In genomic region chr20:44431502-44432234, GRCh38 we compare ENCODE assay signal across 29 cellular contexts. TPM values are rescaled to one million over a fixed set of nuclear protein-coding genes. Genes with fewer than 3 reads are reported as not detected.
A peak's percentile ranks its signal among the peaks of the same experiment; 100 is the strongest.
DNase-seq lines count a peak whose midpoint lies in the region; FAIRE-seq and TF ChIP-seq lines count a peak whose summit lies in the region.
"Had no signal": no experiment of that assay in that cellular context is flagged by ENCODE, and none has a peak within 500 bp of the region (broad histone marks: within the 10 kb centered on the region; RNA-seq: fewer than 3 reads in every experiment).

No MANE protein-coding gene starts in this region.

- H3K4me1 ChIP-seq in Caco-2, result peaks cover 19% of the 10 kb centered on the region
- peaks cover 0 to 2% of the 10 kb centered on the region in 2 donors for H3K4me1 ChIP-seq in neuronal stem cell (ENCODE audit: control insufficient read depth in 2 of 2, insufficient read depth in 1 of 2, low read depth in 1 of 2, low read length in 2 of 2)
- H3K4me1 ChIP-seq in stomach, result no peaks in the 10 kb centered on the region
- H3K4me1 ChIP-seq: BLaER1, heart left ventricle, lower lobe of right lung, spleen, thyroid gland had no signal

- no peak overlapping the region for H3K27ac ChIP-seq in neuronal stem cell (replicated peaks; ENCODE audit: low read length)
- no peak overlapping the region for H3K27ac ChIP-seq in stomach
- H3K27ac ChIP-seq: BLaER1, cardiac muscle cell, heart left ventricle, lower lobe of right lung, spleen, thyroid gland had no signal

- H2BK12ac ChIP-seq in neuronal stem cell (ENCODE audit: low read length), result no peak overlapping the region

- H3K79me1 ChIP-seq in neuronal stem cell (ENCODE audit: low read depth, low read length), result no peaks in the 10 kb centered on the region

- no peak overlapping the region for H4K91ac ChIP-seq in neuronal stem cell (ENCODE audit: low read depth, low read length, poor library complexity)

- H3K4me3 ChIP-seq in Caco-2 (ENCODE audit: low read depth, low read length), result no peak overlapping the region
- H3K4me3 ChIP-seq in fibroblast of pulmonary artery (replicated peaks; ENCODE audit: low read depth, low read length), result no peak overlapping the region
- H3K4me3 ChIP-seq in neuronal stem cell (ENCODE audit: low read length in 2 of 2), result no peak overlapping the region
- H3K4me3 ChIP-seq in foreskin fibroblast (ENCODE audit: low read depth in 1 of 2, low read length in 2 of 2), result no peak overlapping the region
- H3K4me3 ChIP-seq in stomach, result no peak overlapping the region
- H3K4me3 ChIP-seq: BLaER1, cardiac muscle cell, heart left ventricle, lower lobe of right lung, spleen, thyroid gland had no signal

- DNase-seq in Caco-2 (peak in 1 of 2 experiments; percentile 45), RPMI7951 (ENCODE audit: low read depth) (peak; percentile 26), fibroblast of pulmonary artery (ENCODE audit: low read depth) (peak; percentile 7), neuronal stem cell (ENCODE audit: low spot score) (no peak), GM12891 (ENCODE audit: insufficient read length, low spot score) (no peak), foreskin fibroblast (no peak), stomach (no peak), activated gamma-delta T cell treated with Interleukin-2 at 50 U/mL for 16 hours (no peak)
- DNase-seq: activated CD4-positive, alpha-beta T cell treated with anti-CD3 and anti-CD28 coated beads for 1 hour; activated CD8-positive, alpha-beta T cell treated with anti-CD3 and anti-CD28 coated beads, Interleukin-2, amount 10 ng/mL, durations not matched to agents 7 days and 5 days; amniotic stem cell; HCEC 1CT; KBM-7; lower lobe of right lung; NCI-H1694 treated with DMSO at 0.1 percent for 48 hours; NCI-H774; OCI-M1; SIG-M5; spleen; stimulated activated CD4-positive, alpha-beta T cell treated with anti-CD3 and anti-CD28 coated beads, Interleukin-4, amount 100 ng/mL, for 24 hours; stimulated activated naive CD8-positive, alpha-beta T cell treated with anti-CD3 and anti-CD28 coated beads, Interleukin-15, Interleukin-2, amounts not matched to agents 100 U/mL and 50 U/mL, for 24 hours; thyroid gland had no signal

- intact Hi-C loops in Caco-2 (cut with micrococcal nuclease; ENCODE audit: unreplicated experiment), result no loop called here
- intact Hi-C loops in stomach (cut with DNase I; ENCODE audit: low total_unique reads), result no loop called here

- no peak for FAIRE-seq in GM12891 (lab: Jason Lieb, UNC)
- FAIRE-seq: A204.1, D721Med, endothelial cell of umbilical vein had no signal

- POLR2A ChIA-PET in Caco-2 (lab: Charles Lee), result no interaction called here

- TF ChIP-seq EP300 in stomach (IDR thresholded peaks at IDR 0.05), result no peak

- H3K4me3 Mint-ChIP-seq in Caco-2 (ENCODE audit: unreplicated experiment), result no peak overlapping the region
- H3K4me3 Mint-ChIP-seq: activated CD8-positive, alpha-beta T cell treated with anti-CD3 and anti-CD28 coated beads, Interleukin-2, amount 10 ng/mL, durations not matched to agents 7 days and 5 days; dendritic cell treated with granulocyte-macrophage colony-stimulating factor and Interleukin-4, amounts not matched to agents 40 ng/mL and 50 ng/mL, for 4 days had no signal

- peak overlapping the region; percentile 74 for H3K23ac ChIP-seq in neuronal stem cell (ENCODE audit: low read depth, low read length, poor library complexity)

- CTCF ChIA-PET in Caco-2 (lab: Charles Lee), result interaction anchor here (0.6 kb wide), 4 partner anchors 24 to 1339 kb away, joined by 3 to 5 read pairs (median 4); no protein-coding TSS in a partner anchor

- BruUV-seq in Caco-2 (replicated peaks; lab: Mats Ljungman, UMichigan), result no TSS peak

- no peak overlapping the region for H2AFZ ChIP-seq in neuronal stem cell (ENCODE audit: low read length)

- TF ChIP-seq CTCF in Caco-2 (IDR thresholded peaks at IDR 0.05; ENCODE audit: insufficient read depth in 1 of 2, low read depth in 1 of 2, low read length in 1 of 2, severe bottlenecking in 1 of 2, unreplicated experiment in 1 of 2), result peak; percentile 27 to 41
- no peak for TF ChIP-seq CTCF in fibroblast of pulmonary artery (IDR thresholded peaks at IDR 0.05; ENCODE audit: low read length, missing control alignments)
- TF ChIP-seq CTCF in foreskin fibroblast (IDR thresholded peaks at IDR 0.05; ENCODE audit: low read depth, low read length), result no peak
- TF ChIP-seq CTCF in stomach (IDR thresholded peaks at IDR 0.05), result no peak

- peaks cover 21% of the 10 kb centered on the region for H3K36me3 ChIP-seq in Caco-2 (ENCODE audit: control insufficient read depth, insufficient read depth, low read length)
- H3K36me3 ChIP-seq in neuronal stem cell (replicated peaks in 1 of 2; ENCODE audit: control insufficient read depth in 2 of 2, insufficient read depth in 2 of 2, low read length in 2 of 2), result no peaks in the 10 kb centered on the region
- H3K36me3 ChIP-seq in stomach, result peaks cover 0 to 23% (median 11%) of the 10 kb centered on the region in 4 donors
- H3K36me3 ChIP-seq: BLaER1, cardiac muscle cell, heart left ventricle, lower lobe of right lung, spleen, thyroid gland had no signal

- no peak overlapping the region for H3K4ac ChIP-seq in neuronal stem cell (ENCODE audit: low read length)

- H3K36me3 Mint-ChIP-seq in Caco-2 (ENCODE audit: insufficient read depth, unreplicated experiment), result peaks cover 22% of the 10 kb centered on the region

- no CpG with 5 or more reads among the region's 11 CpGs for WGBS in neuronal stem cell (ENCODE audit: extremely low coverage in 2 of 2, insufficient read length in 2 of 2, insufficient replicate concordance in 1 of 2), 2 donors
- 51 to 58% (median 56%) methylated on average over 8 to 11 of the region's 11 CpGs for WGBS in stomach, 5 donors

- no peak overlapping the region for H3K4me2 ChIP-seq in neuronal stem cell (ENCODE audit: insufficient read depth, low read length, poor library complexity, severe bottlenecking)
- H3K4me2 ChIP-seq: BLaER1 had no signal

- H2AK5ac ChIP-seq in neuronal stem cell (ENCODE audit: low read depth, low read length), result no peak overlapping the region

- H3K9me3 ChIP-seq in Caco-2 (no peaks in the 10 kb centered on the region), neuronal stem cell (replicated peaks in 1 of 2; ENCODE audit: control insufficient read depth in 2 of 2, insufficient read depth in 1 of 2, low read depth in 1 of 2, low read length in 2 of 2) (no peaks in the 10 kb centered on the region), stomach (no peaks in the 10 kb centered on the region)
- H3K9me3 ChIP-seq: BLaER1, heart left ventricle, lower lobe of right lung, spleen, thyroid gland had no signal

- H2BK5ac ChIP-seq in neuronal stem cell (ENCODE audit: low read length), result no peak overlapping the region

- H2BK15ac ChIP-seq in neuronal stem cell (ENCODE audit: low read length), result no peak overlapping the region

- no peaks in the 10 kb centered on the region for H3K9me3 Mint-ChIP-seq in Caco-2 (ENCODE audit: unreplicated experiment)
- H3K9me3 Mint-ChIP-seq: dendritic cell treated with granulocyte-macrophage colony-stimulating factor and Interleukin-4, amounts not matched to agents 40 ng/mL and 50 ng/mL, for 4 days had no signal

- H3K27me3 ChIP-seq in Caco-2 (replicated peaks; ENCODE audit: control insufficient read depth, insufficient read depth, low read length), result no peaks in the 10 kb centered on the region
- no peaks in the 10 kb centered on the region for H3K27me3 ChIP-seq in neuronal stem cell (ENCODE audit: control insufficient read depth in 3 of 3, insufficient read depth in 3 of 3, low read depth in 1 of 3, low read length in 3 of 3)
- H3K27me3 ChIP-seq in stomach, result peaks cover 0 to 31% (median 0%) of the 10 kb centered on the region in 3 donors
- H3K27me3 ChIP-seq: BLaER1, cardiac muscle cell had no signal

- peak overlapping the region; percentile 60 for H3K18ac ChIP-seq in neuronal stem cell (ENCODE audit: low read length)

- H4K8ac ChIP-seq in neuronal stem cell (ENCODE audit: low read depth, low read length), result no peak overlapping the region

- peak overlapping the region; percentile 13 for H3K27ac Mint-ChIP-seq in Caco-2 (ENCODE audit: unreplicated experiment)
- H3K27ac Mint-ChIP-seq: activated CD8-positive, alpha-beta T cell treated with anti-CD3 and anti-CD28 coated beads, Interleukin-2, amount 10 ng/mL, durations not matched to agents 7 days and 5 days; dendritic cell treated with granulocyte-macrophage colony-stimulating factor and Interleukin-4, amounts not matched to agents 40 ng/mL and 50 ng/mL, for 4 days had no signal

- no peaks in the 10 kb centered on the region for H3K27me3 Mint-ChIP-seq in Caco-2 (ENCODE audit: insufficient read depth, unreplicated experiment)

- H2BK120ac ChIP-seq in neuronal stem cell (ENCODE audit: low read depth, low read length), result no peak overlapping the region

- TF ChIP-seq POLR2A in GM12891 (IDR thresholded peaks at IDR 0.05; ENCODE audit: low read depth, low read length) (no peak), stomach (IDR thresholded peaks at IDR 0.05) (no peak)

- no peak overlapping the region for H3K9ac ChIP-seq in neuronal stem cell (ENCODE audit: low read depth, low read length, poor library complexity)
- H3K9ac ChIP-seq: BLaER1 had no signal

- no peak overlapping the region for H3K14ac ChIP-seq in neuronal stem cell (ENCODE audit: low read length)

- H3K4me1 Mint-ChIP-seq in Caco-2 (ENCODE audit: low read depth, unreplicated experiment), result peaks cover 15% of the 10 kb centered on the region

TF ChIP-seq in GM12891, 5 proteins besides CTCF, POLR2A, EP300 and RAD21:
- TF ChIP-seq POU2F2 (IDR thresholded peaks at IDR 0.05; ENCODE audit: low read depth, low read length) (no peak), TAF1 (IDR thresholded peaks at IDR 0.05; ENCODE audit: low read depth, low read length) (no peak), SPI1 (IDR thresholded peaks at IDR 0.05; ENCODE audit: low read depth, low read length) (no peak), POLR2AphosphoS5 (IDR thresholded peaks at IDR 0.05; ENCODE audit: low read depth, low read length) (no peak), PAX5 (IDR thresholded peaks at IDR 0.05; ENCODE audit: insufficient read depth, low read length, severe bottlenecking) (no peak)

RNA-seq across cellular contexts. Expression of gene TTPAL, which starts 44.0 kb away (rescaled TPM):
- total RNA-seq in Caco-2 (2022) (53.9 and 54.6 TPM in 2 replicates), stomach (10 to 100 TPM in 1 of 5 donors, 1 to 10 TPM in 4; 3.5 to 18.3 (median 5.8) TPM)
- 8.5 TPM in 2 replicates for total RNA-seq in RPMI7951 (2014; rRNA removed; shearing (Covaris generic))
- polyA plus RNA-seq in neuronal stem cell (2013, experiment 1 of 2), result 7.4 TPM
- 7.4 TPM for polyA plus RNA-seq in neuronal stem cell (2013, experiment 2 of 2)
- polyA plus RNA-seq in GM12891 (2012; ENCODE audit: low read depth, missing spikeins), result 5.4 TPM
- 1 to 10 TPM; 2.1 to 4.2 (median 2.7) TPM for polyA plus RNA-seq in stomach

Comparison
In these comparisons a context has a peak if more than half of its experiments do, and no peak if none do; other contexts are left out.
1. DNase-seq: peak in RPMI7951 (single experiment) and fibroblast of pulmonary artery (single experiment); none in neuronal stem cell (single experiment), GM12891 (single experiment), foreskin fibroblast (0 of 2), stomach (single experiment) and activated gamma-delta T cell treated with Interleukin-2 at 50 U/mL for 16 hours (single experiment).
2. CTCF ChIP-seq: peak in Caco-2 (2 of 2); none in fibroblast of pulmonary artery (single experiment), foreskin fibroblast (single experiment) and stomach (0 of 7).